ENCODE assay signal across 1 cellular context in genomic region chr17:48954300-48954755, GRCh38.
TF ChIP-seq lines count a peak whose summit lies in the region.

No MANE protein-coding gene starts in this region.

TF ChIP-seq in HepG2, 621 proteins besides CTCF, POLR2A, EP300 and RAD21 (continued from another document and continues in another):
- TF ChIP-seq ZXDC (CRISPR knock-in tag; IDR thresholded peaks at IDR 0.05) (no peak), ATF2 (CRISPR knock-in tag; IDR thresholded peaks at IDR 0.05) (no peak), GLI4 (CRISPR knock-in tag; IDR thresholded peaks at IDR 0.05; ENCODE audit: borderline replicate concordance) (peak; percentile 54; the same call in 1 of the 2 replicates), AHDC1 (CRISPR knock-in tag; IDR thresholded peaks at IDR 0.05; ENCODE audit: borderline replicate concordance) (no peak), HNF1B (CRISPR knock-in tag; IDR thresholded peaks at IDR 0.05) (peak; percentile 19; the same call in 1 of the 2 replicates), TSC22D2 (CRISPR knock-in tag; IDR thresholded peaks at IDR 0.05; ENCODE audit: borderline replicate concordance) (no peak), ZNF605 (CRISPR knock-in tag; IDR thresholded peaks at IDR 0.05) (no peak), ZNF160 (CRISPR knock-in tag; IDR thresholded peaks at IDR 0.05) (no peak), ZBTB7A (CRISPR knock-in tag; IDR thresholded peaks at IDR 0.05) (no peak; the same call in 1 of the 2 replicates), TRAFD1 (CRISPR knock-in tag; IDR thresholded peaks at IDR 0.05; ENCODE audit: borderline replicate concordance) (no peak), ZFP37 (CRISPR knock-in tag; IDR thresholded peaks at IDR 0.05; ENCODE audit: borderline replicate concordance) (no peak), ZNF230 (CRISPR knock-in tag; IDR thresholded peaks at IDR 0.05) (no peak), ETV6 (CRISPR knock-in tag; conservative IDR thresholded peaks at IDR 0.05) (no peak), ZNF891 (CRISPR knock-in tag; IDR thresholded peaks at IDR 0.05) (no peak), SCMH1 (CRISPR knock-in tag; IDR thresholded peaks at IDR 0.05; ENCODE audit: borderline replicate concordance) (no peak), JUND (CRISPR knock-in tag; IDR thresholded peaks at IDR 0.05) (no peak), MYPOP (CRISPR knock-in tag; IDR thresholded peaks at IDR 0.05) (no peak), DPF2 (CRISPR knock-in tag; IDR thresholded peaks at IDR 0.05; ENCODE audit: borderline replicate concordance, low read depth) (no peak), ZBTB43 (CRISPR knock-in tag; conservative IDR thresholded peaks at IDR 0.05) (no peak), SAP130 (CRISPR knock-in tag; IDR thresholded peaks at IDR 0.05; ENCODE audit: low read depth) (peak; percentile 73), ZNF256 (CRISPR knock-in tag; conservative IDR thresholded peaks at IDR 0.05) (no peak), SIX1 (CRISPR knock-in tag; IDR thresholded peaks at IDR 0.05; ENCODE audit: borderline replicate concordance) (no peak), MED1 (CRISPR knock-in tag; IDR thresholded peaks at IDR 0.05) (no peak; the same call in 1 of the 2 replicates), SIN3B (IDR thresholded peaks at IDR 0.05; ENCODE audit: low read length) (no peak), EEA1 (CRISPR knock-in tag; IDR thresholded peaks at IDR 0.05; ENCODE audit: borderline replicate concordance) (no peak), ZNF260 (CRISPR knock-in tag; IDR thresholded peaks at IDR 0.05; ENCODE audit: borderline replicate concordance, low read depth) (no peak), TAF1 (CRISPR knock-in tag; IDR thresholded peaks at IDR 0.05) (no peak), CENPX (CRISPR knock-in tag; IDR thresholded peaks at IDR 0.05) (no peak), KAT8 (CRISPR knock-in tag; IDR thresholded peaks at IDR 0.05) (peak; percentile 66; the same call in 1 of the 2 replicates), CAMTA2 (CRISPR knock-in tag; IDR thresholded peaks at IDR 0.05; ENCODE audit: borderline replicate concordance) (no peak), IKZF1 (IDR thresholded peaks at IDR 0.05) (no peak), FOXO1 (CRISPR knock-in tag; IDR thresholded peaks at IDR 0.05) (no peak), KDM2A (CRISPR knock-in tag; IDR thresholded peaks at IDR 0.05; ENCODE audit: borderline replicate concordance, low read depth) (peak; percentile 58; the same call in 1 of the 2 replicates), REXO4 (CRISPR knock-in tag; IDR thresholded peaks at IDR 0.05; ENCODE audit: borderline replicate concordance) (no peak), RBM39 (IDR thresholded peaks at IDR 0.05; ENCODE audit: low read depth, low read length, poor library complexity, severe bottlenecking) (no peak), ZNF597 (CRISPR knock-in tag; IDR thresholded peaks at IDR 0.05) (no peak), HOXA5 (CRISPR knock-in tag; IDR thresholded peaks at IDR 0.05) (peak; percentile 60; the same call in 1 of the 2 replicates), ZNF639 (CRISPR knock-in tag; conservative IDR thresholded peaks at IDR 0.05) (no peak), KDM5A (IDR thresholded peaks at IDR 0.05; ENCODE audit: borderline replicate concordance, low read length) (no peak), ZNF780A (CRISPR knock-in tag; IDR thresholded peaks at IDR 0.05) (no peak), ZMYM4 (CRISPR knock-in tag; IDR thresholded peaks at IDR 0.05) (peak; percentile 59; the same call in 1 of the 2 replicates), HBP1 (CRISPR knock-in tag; IDR thresholded peaks at IDR 0.05; ENCODE audit: low read depth) (no peak)
